ENCODE assay signal across 20 cellular contexts in the genomic region with DNA sequence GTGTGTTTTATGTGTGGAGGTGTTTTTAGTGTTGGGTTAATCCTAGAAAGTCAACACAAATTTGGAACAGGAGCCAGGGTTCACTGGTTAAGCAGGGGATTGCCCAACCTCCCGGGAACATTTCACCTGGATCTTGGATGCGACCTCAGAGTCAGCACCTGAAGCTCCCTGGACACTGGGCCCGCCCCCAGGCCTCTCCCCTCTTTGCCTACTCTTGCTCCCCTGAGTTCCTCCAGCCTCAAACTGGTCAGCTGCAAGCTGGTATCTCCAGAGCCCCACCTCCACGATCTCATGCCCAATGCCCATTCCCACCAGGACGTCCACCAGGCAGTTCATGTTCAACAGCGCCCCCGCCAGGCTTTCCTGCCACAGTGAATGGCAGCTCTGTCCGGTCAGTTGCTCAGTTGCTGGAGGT. TPM values are rescaled to one million over a fixed set of nuclear protein-coding genes. Genes with fewer than 3 reads are reported as not detected.
DNase-seq lines count a peak whose midpoint lies in the region; ATAC-seq and TF ChIP-seq lines count a peak whose summit lies in the region.
"Had no signal": no experiment of that assay in that cellular context is flagged by ENCODE, and none has a peak within 500 bp of the region (broad histone marks: within the 10 kb centered on the region; RNA-seq: fewer than 3 reads in every experiment).

No MANE protein-coding gene starts in this region.

- H3K36me3 ChIP-seq in H7 (replicated peaks; ENCODE audit: control insufficient read depth, insufficient read depth, low read length) (no peaks in the 10 kb centered on the region), brain microvascular endothelial cell (replicated peaks) (no peaks in the 10 kb centered on the region), liver (ENCODE audit: control insufficient read depth in 4 of 4, insufficient read depth in 3 of 4, low read depth in 1 of 4, low read length in 3 of 4) (peaks cover 0 to 16% (median 6%) of the 10 kb centered on the region in 4 donors)
- H3K36me3 ChIP-seq: HAP-1 had no signal

- in situ Hi-C loops in brain microvascular endothelial cell (cut with HindIII; ENCODE audit: low pct_ligation_motif_present, low sequenced_read_pairs): no loop called here

- DNase-seq in AG09309 (ENCODE audit: low read depth): no peak
- DNase-seq in H7: peak; percentile 79
- DNase-seq in brain microvascular endothelial cell: no peak
- DNase-seq in UCSD-AML1 (lab: John Stamatoyannopoulos, UW; ENCODE audit: unreplicated experiment): no peak
- no peak for DNase-seq in kidney tubule cell (ENCODE audit: low spot score)
- DNase-seq: activated CD4-positive, alpha-beta T cell treated with anti-CD3 and anti-CD28 coated beads, Interleukin-2, amount 50 U/mL, for 4 hours; amniotic stem cell; kidney; naive thymus-derived CD8-positive, alpha-beta T cell; NCI-H345; retina; stimulated activated CD4-positive, alpha-beta T cell treated with anti-CD3 and anti-CD28 coated beads, Interleukin-4, amount 100 ng/mL, for 4 hours had no signal

- H3K9me3 Mint-ChIP-seq in activated T-helper 17 cell treated with anti-CD3 and anti-CD28 coated beads, Interleukin-2, amount 50 U/mL, for 72 hours: no peaks in the 10 kb centered on the region
- H3K9me3 Mint-ChIP-seq: activated T-helper 1 cell treated with anti-CD3 and anti-CD28 coated beads, Interleukin-12 subunit alpha, Interleukin-12 subunit beta, Interleukin-2, Interleukin-4 antibody, amounts not matched to agents 30 ng/mL and 10 ng/mL and 1 ng/mL, durations not matched to agents 14 hours and 24 hours and 36 hours; naive thymus-derived CD8-positive, alpha-beta T cell; stimulated activated memory B cell treated with anti-CD40 and anti-IgM and Interleukin-4, amounts not matched to agents 10 μg/mL and 1 μg/mL and 100 μg/mL, for 72 hours had no signal

- H3K9me3 ChIP-seq in liver (ENCODE audit: control insufficient read depth in 4 of 4, low read length in 3 of 4): no peaks in the 10 kb centered on the region
- H3K9me3 ChIP-seq: gastroesophageal sphincter, HAP-1 had no signal

- no peak overlapping the region for H3K4me3 ChIP-seq in AG09309 (ENCODE audit: control insufficient read depth, low read depth, low read length)
- no peak overlapping the region for H3K4me3 ChIP-seq in H7 (ENCODE audit: insufficient read depth, low read depth, low read length)
- no peak overlapping the region for H3K4me3 ChIP-seq in brain microvascular endothelial cell (ENCODE audit: low read depth, low read length)
- H3K4me3 ChIP-seq in liver (ENCODE audit: low read depth in 1 of 3, low read length in 3 of 3): no peak overlapping the region
- H3K4me3 ChIP-seq: gastroesophageal sphincter, HAP-1 had no signal

- no peaks in the 10 kb centered on the region for H3K4me1 Mint-ChIP-seq in activated T-helper 17 cell treated with anti-CD3 and anti-CD28 coated beads, Interleukin-2, amount 50 U/mL, for 72 hours
- H3K4me1 Mint-ChIP-seq: CD14-positive monocyte; naive thymus-derived CD8-positive, alpha-beta T cell; stimulated activated memory B cell treated with anti-CD40 and anti-IgM and Interleukin-4, amounts not matched to agents 10 μg/mL and 1 μg/mL and 100 μg/mL, for 72 hours had no signal

- H3K27me3 ChIP-seq in H7 (ENCODE audit: control insufficient read depth, insufficient read depth, low read length): no peaks in the 10 kb centered on the region
- no peaks in the 10 kb centered on the region for H3K27me3 ChIP-seq in brain microvascular endothelial cell (replicated peaks)
- H3K27me3 ChIP-seq in liver (ENCODE audit: control insufficient read depth in 4 of 4, insufficient read depth in 4 of 4, low read length in 3 of 4): no peaks in the 10 kb centered on the region
- H3K27me3 ChIP-seq: gastroesophageal sphincter had no signal

- peaks cover 3 to 27% (median 21%) of the 10 kb centered on the region in 4 donors for H3K4me1 ChIP-seq in liver (ENCODE audit: control insufficient read depth in 4 of 4, insufficient read depth in 4 of 4, low read length in 3 of 4)
- H3K4me1 ChIP-seq: gastroesophageal sphincter had no signal

- H3K36me3 Mint-ChIP-seq in activated T-helper 17 cell treated with anti-CD3 and anti-CD28 coated beads, Interleukin-2, amount 50 U/mL, for 72 hours (ENCODE audit: low read depth): no peaks in the 10 kb centered on the region
- H3K36me3 Mint-ChIP-seq: CD14-positive monocyte had no signal

- H3K27ac Mint-ChIP-seq in activated T-helper 17 cell treated with anti-CD3 and anti-CD28 coated beads, Interleukin-2, amount 50 U/mL, for 72 hours: no peak overlapping the region
- H3K27ac Mint-ChIP-seq: activated T-helper 1 cell treated with anti-CD3 and anti-CD28 coated beads, Interleukin-12 subunit alpha, Interleukin-12 subunit beta, Interleukin-2, Interleukin-4 antibody, amounts not matched to agents 30 ng/mL and 10 ng/mL and 1 ng/mL, durations not matched to agents 14 hours and 24 hours and 36 hours; naive thymus-derived CD8-positive, alpha-beta T cell; stimulated activated memory B cell treated with anti-CD40 and anti-IgM and Interleukin-4, amounts not matched to agents 10 μg/mL and 1 μg/mL and 100 μg/mL, for 72 hours had no signal

- no peaks in the 10 kb centered on the region for H3K27me3 Mint-ChIP-seq in activated T-helper 17 cell treated with anti-CD3 and anti-CD28 coated beads, Interleukin-2, amount 50 U/mL, for 72 hours
- H3K27me3 Mint-ChIP-seq: naive thymus-derived CD8-positive, alpha-beta T cell; stimulated activated memory B cell treated with anti-CD40 and anti-IgM and Interleukin-4, amounts not matched to agents 10 μg/mL and 1 μg/mL and 100 μg/mL, for 72 hours had no signal

- WGBS in liver: 40% methylated on average over 8 of the region's 8 CpGs

- no peak overlapping the region for H3K9ac ChIP-seq in liver (ENCODE audit: low read depth in 1 of 2, low read length in 2 of 2)

- no peak for ATAC-seq in GM21786 (IDR thresholded peaks at IDR 0.05; ENCODE audit: unreplicated experiment)
- ATAC-seq in activated T-helper 17 cell treated with anti-CD3 and anti-CD28 coated beads, Interleukin-2, amount 50 U/mL, for 72 hours (replicated peaks): no peak
- ATAC-seq: gastroesophageal sphincter; naive thymus-derived CD8-positive, alpha-beta T cell; stimulated activated memory B cell treated with anti-CD40 and anti-IgM and Interleukin-4, amounts not matched to agents 10 μg/mL and 1 μg/mL and 100 μg/mL, for 72 hours had no signal

- H3K4me3 Mint-ChIP-seq in activated T-helper 17 cell treated with anti-CD3 and anti-CD28 coated beads, Interleukin-2, amount 50 U/mL, for 72 hours: no peak overlapping the region
- H3K4me3 Mint-ChIP-seq: activated T-helper 1 cell treated with anti-CD3 and anti-CD28 coated beads, Interleukin-12 subunit alpha, Interleukin-12 subunit beta, Interleukin-2, Interleukin-4 antibody, amounts not matched to agents 30 ng/mL and 10 ng/mL and 1 ng/mL, durations not matched to agents 14 hours and 24 hours and 36 hours; CD14-positive monocyte; naive thymus-derived CD8-positive, alpha-beta T cell; stimulated activated memory B cell treated with anti-CD40 and anti-IgM and Interleukin-4, amounts not matched to agents 10 μg/mL and 1 μg/mL and 100 μg/mL, for 72 hours had no signal

- H3K27ac ChIP-seq in brain microvascular endothelial cell (no peak overlapping the region), liver (ENCODE audit: low read depth in 1 of 2, low read length in 2 of 2) (peak overlapping the region; percentile 73 to 84)
- H3K27ac ChIP-seq: gastroesophageal sphincter had no signal

- peak; percentile 53 to 61 for TF ChIP-seq RAD21 in liver (IDR thresholded peaks at IDR 0.05)

- TF ChIP-seq CTCF in AG09309 (IDR thresholded peaks at IDR 0.05; ENCODE audit: control insufficient read depth, insufficient read depth, low read depth, low read length, missing control alignments) (peak; percentile 12), brain microvascular endothelial cell (IDR thresholded peaks at IDR 0.05; ENCODE audit: low read depth, low read length, missing control alignments) (peak; percentile 36), liver (IDR thresholded peaks at IDR 0.05; ENCODE audit: low read depth, low read length, missing input control) (peak; percentile 27)

TF ChIP-seq in liver, 16 proteins besides CTCF, POLR2A, EP300 and RAD21 (continues in another document):
- no peak for TF ChIP-seq NR2F2 (IDR thresholded peaks at IDR 0.05)
- TF ChIP-seq JUND (IDR thresholded peaks at IDR 0.05): no peak
- no peak for TF ChIP-seq YY1 (IDR thresholded peaks at IDR 0.05)
- TF ChIP-seq, protein P1, sequence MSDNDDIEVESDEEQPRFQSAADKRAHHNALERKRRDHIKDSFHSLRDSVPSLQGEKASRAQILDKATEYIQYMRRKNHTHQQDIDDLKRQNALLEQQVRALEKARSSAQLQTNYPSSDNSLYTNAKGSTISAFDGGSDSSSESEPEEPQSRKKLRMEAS (IDR thresholded peaks at IDR 0.05): peak; percentile 46
- no peak for TF ChIP-seq EGR1 (IDR thresholded peaks at IDR 0.05; ENCODE audit: low read depth in 2 of 2)
- peak; percentile 64 for TF ChIP-seq SP1 (IDR thresholded peaks at IDR 0.05)
- TF ChIP-seq FOXA1 (IDR thresholded peaks at IDR 0.05): peak; percentile 65
- TF ChIP-seq RXRA (IDR thresholded peaks at IDR 0.05): peak; percentile 66 to 83
- TF ChIP-seq TAF1 (conservative IDR thresholded peaks at IDR 0.05): no peak
- TF ChIP-seq HNF4G (IDR thresholded peaks at IDR 0.05): peak; percentile 33
- TF ChIP-seq FOXA2 (IDR thresholded peaks at IDR 0.05): peak; percentile 54
- TF ChIP-seq HNF4A (conservative IDR thresholded peaks at IDR 0.05): peak; percentile 76 to 81

RNA-seq across cellular contexts. Expression of a gene that starts 9.7 kb away (rescaled TPM):
- total RNA-seq in H7 (2014; rRNA removed; shearing (Covaris generic)): 9.9 and 18.0 TPM in 2 replicates
- 10 to 100 TPM in 1 of 2 donors, 1 to 10 TPM in 1; 3.7 to 11.2 TPM for total RNA-seq in liver
- polyA plus RNA-seq in liver: 10 to 100 TPM in 1 of 2 donors, 1 to 10 TPM in 1; 4.9 to 12.6 TPM
- 1 to 10 TPM in 1 of 2 donors, not detected in 1; 1.6 TPM for total RNA-seq in activated T-helper 17 cell treated with anti-CD3 and anti-CD28 coated beads, Interleukin-2, amount 50 U/mL, for 72 hours
- polyA plus RNA-seq: CD14-positive monocyte had no signal

RNA-seq across cellular contexts. Expression of a gene that starts 15.8 kb away (rescaled TPM):
- 31.5 and 40.0 TPM in 2 replicates for total RNA-seq in H7 (2014; rRNA removed; shearing (Covaris generic))
- 1 to 10 TPM; 8.9 to 9.2 TPM for total RNA-seq in liver
- 10 to 100 TPM in 1 of 2 donors, 1 to 10 TPM in 1; 7.8 to 35.8 TPM for polyA plus RNA-seq in liver
- total RNA-seq in activated T-helper 17 cell treated with anti-CD3 and anti-CD28 coated beads, Interleukin-2, amount 50 U/mL, for 72 hours: 10 to 100 TPM; 39.7 to 54.3 TPM

RNA-seq across cellular contexts. Expression of a gene that starts 41.8 kb away (rescaled TPM):
- 20.6 and 25.6 TPM in 2 replicates for total RNA-seq in H7 (2014; rRNA removed; shearing (Covaris generic))
- 1 to 10 TPM; 4.4 to 7.3 TPM for total RNA-seq in liver
- 10 to 100 TPM in 1 of 2 donors, 1 to 10 TPM in 1; 5.3 to 17.2 TPM for polyA plus RNA-seq in liver
- 10 to 100 TPM in 1 of 2 donors, 1 to 10 TPM in 1; 6.5 to 17.6 TPM for total RNA-seq in activated T-helper 17 cell treated with anti-CD3 and anti-CD28 coated beads, Interleukin-2, amount 50 U/mL, for 72 hours

RNA-seq across cellular contexts. Expression of a gene that starts 45.6 kb away (rescaled TPM):
- 20.3 and 21.6 TPM in 2 replicates for total RNA-seq in H7 (2014; rRNA removed; shearing (Covaris generic))
- 10 to 100 TPM; 13.2 to 52.5 TPM for total RNA-seq in liver
- polyA plus RNA-seq in liver: 1 to 10 TPM; 5.6 to 9.3 TPM
- 100 to 1,000 TPM in 1 of 2 donors, 10 to 100 TPM in 1; 75.1 to 129 TPM for total RNA-seq in activated T-helper 17 cell treated with anti-CD3 and anti-CD28 coated beads, Interleukin-2, amount 50 U/mL, for 72 hours
